ENCODE assay signal across 27 cellular contexts in genomic region chr7:5170251-5170650, GRCh38.
"Had no signal": no experiment of that assay in that cellular context is flagged by ENCODE, and none has a peak within 500 bp of the region (broad histone marks: within the 10 kb centered on the region; RNA-seq: fewer than 3 reads in every experiment).

No MANE protein-coding gene starts in this region.

- H3K4me1 ChIP-seq: gastroesophageal sphincter, prostate gland, suprapubic skin, tibial nerve had no signal

- H3K27ac Mint-ChIP-seq: activated naive CD4-positive, alpha-beta T cell treated with anti-CD3 and anti-CD28 coated beads for 36 hours; T-helper 2 cell treated with Interferon-gamma antibody and Interleukin-4, amounts not matched to agents 5 μg/mL and 100 μg/mL, for 36 hours had no signal

- H3K4me1 Mint-ChIP-seq: nephron progenitor cell had no signal

- H3K4me3 Mint-ChIP-seq: activated naive CD4-positive, alpha-beta T cell treated with anti-CD3 and anti-CD28 coated beads for 36 hours; nephron progenitor cell; T-helper 2 cell treated with Interferon-gamma antibody and Interleukin-4, amounts not matched to agents 5 μg/mL and 100 μg/mL, for 36 hours had no signal

- H3K36me3 Mint-ChIP-seq: T-cell had no signal

- H3K27ac ChIP-seq: brain microvascular endothelial cell, gastroesophageal sphincter, hepatocyte, ovary, prostate gland, suprapubic skin, tibial nerve had no signal

- H3K9me3 ChIP-seq: gastroesophageal sphincter, ovary, prostate gland, suprapubic skin, tibial nerve had no signal

- FAIRE-seq: astrocyte, endothelial cell of umbilical vein, small intestine had no signal

- H3K27me3 Mint-ChIP-seq: T-cell had no signal

- H3K27me3 ChIP-seq: brain microvascular endothelial cell, hepatocyte, ovary had no signal

- H3K79me2 ChIP-seq: hepatocyte had no signal

- H3K4me2 ChIP-seq: hepatocyte had no signal

- H3K9me3 Mint-ChIP-seq: activated naive CD4-positive, alpha-beta T cell treated with anti-CD3 and anti-CD28 coated beads for 36 hours; nephron progenitor cell; T-cell; T-helper 2 cell treated with Interferon-gamma antibody and Interleukin-4, amounts not matched to agents 5 μg/mL and 100 μg/mL, for 36 hours had no signal

- H3K36me3 ChIP-seq: brain microvascular endothelial cell, gastroesophageal sphincter, ovary, prostate gland, suprapubic skin, tibial nerve had no signal

- ATAC-seq: gastroesophageal sphincter, left cardiac atrium, left ventricle myocardium superior, sciatic nerve had no signal

- DNase-seq: activated CD4-positive, alpha-beta T cell treated with anti-CD3 and anti-CD28 coated beads for 4 hours; activated CD4-positive, CD25-positive, alpha-beta regulatory T cell; activated CD8-positive, alpha-beta memory T cell treated with anti-CD3 and anti-CD28 coated beads for 24 hours; activated effector memory CD4-positive, alpha-beta T cell treated with anti-CD3 and anti-CD28 coated beads, Interleukin-2, amount 50 U/mL, for 16 hours; activated naive CD4-positive, alpha-beta T cell treated with anti-CD3 and anti-CD28 coated beads for 36 hours; amniotic stem cell; brain microvascular endothelial cell; islet precursor cell; left cardiac atrium; left ventricle myocardium superior; nephron progenitor cell; ovary; retina; small intestine; stimulated activated CD4-positive, alpha-beta T cell treated with anti-CD3 and anti-CD28 coated beads, Interleukin-4, amount 100 ng/mL, for 4 hours; stimulated activated CD8-positive, alpha-beta memory T cell treated with anti-CD3 and anti-CD28 coated beads, Interleukin-4, amount 100 ng/mL, for 48 hours; stimulated activated naive CD4-positive, alpha-beta T cell had no signal

- H3K4me3 ChIP-seq: gastroesophageal sphincter, hepatocyte, ovary, prostate gland, suprapubic skin, tibial nerve had no signal

- H2AFZ ChIP-seq: hepatocyte had no signal
